In genomic region chr22:20268350-20269012, GRCh38 we compare ENCODE assay signal across 8 cellular contexts. TPM values are rescaled to one million over a fixed set of nuclear protein-coding genes. Genes with fewer than 3 reads are reported as not detected.
A peak's percentile ranks its signal among the peaks of the same experiment; 100 is the strongest.
DNase-seq lines count a peak whose midpoint lies in the region; ATAC-seq and TF ChIP-seq lines count a peak whose summit lies in the region.

No MANE protein-coding gene starts in this region.

- no peaks in the 10 kb centered on the region for H3K36me3 ChIP-seq in Caco-2 (ENCODE audit: control insufficient read depth, insufficient read depth, low read length)

- H3K9me3 Mint-ChIP-seq in Caco-2 (ENCODE audit: unreplicated experiment), result no peaks in the 10 kb centered on the region
- H3K9me3 Mint-ChIP-seq in activated naive CD4-positive, alpha-beta T cell treated with anti-CD3 and anti-CD28 coated beads, Interleukin-2, amount 50 U/mL, for 72 hours, result no peaks in the 10 kb centered on the region

- peak overlapping the region; percentile 63 for H3K27ac Mint-ChIP-seq in Caco-2 (ENCODE audit: unreplicated experiment)
- H3K27ac Mint-ChIP-seq in activated naive CD4-positive, alpha-beta T cell treated with anti-CD3 and anti-CD28 coated beads, Interleukin-2, amount 50 U/mL, for 72 hours, result no peak overlapping the region

- DNase-seq in Caco-2 (peak; percentile 56 to 86), SK-MEL-5 (ENCODE audit: low read depth, low spot score) (peak; percentile 61), left ventricle myocardium superior (peak; percentile 83), retinal pigment epithelial cell (ENCODE audit: low read depth) (no peak)
- peak; percentile 66 to 74 for DNase-seq in activated naive CD4-positive, alpha-beta T cell treated with anti-CD3 and anti-CD28 coated beads, Interleukin-2, amount 50 U/mL, for 72 hours (ENCODE audit: low spot score in 2 of 2)

- H3K27me3 Mint-ChIP-seq in Caco-2 (ENCODE audit: insufficient read depth, unreplicated experiment), result no peaks in the 10 kb centered on the region

- peak overlapping the region; percentile 69 for H3K4me3 Mint-ChIP-seq in Caco-2 (ENCODE audit: unreplicated experiment)

- no peaks in the 10 kb centered on the region for H3K9me3 ChIP-seq in Caco-2

- ATAC-seq in HG02798 (IDR thresholded peaks at IDR 0.05; ENCODE audit: poor library complexity, unreplicated experiment), result peak; percentile 55
- ATAC-seq in activated naive CD4-positive, alpha-beta T cell treated with anti-CD3 and anti-CD28 coated beads, Interleukin-2, amount 50 U/mL, for 72 hours, result peak; percentile 86
- peak; percentile 90 for ATAC-seq in left ventricle myocardium superior
- ATAC-seq in HG02970 (IDR thresholded peaks at IDR 0.05; ENCODE audit: low FRiP score, unreplicated experiment), result no peak
- no peak for ATAC-seq in GM18505 (IDR thresholded peaks at IDR 0.05; ENCODE audit: unreplicated experiment)

- POLR2A ChIA-PET in Caco-2 (lab: Charles Lee), result no interaction called here

- intact Hi-C loops in Caco-2 (cut with micrococcal nuclease; ENCODE audit: unreplicated experiment), result no loop called here
- intact Hi-C loops in left ventricle myocardium superior (cut with micrococcal nuclease), result no loop called here

- no TSS peak for BruUV-seq in Caco-2 (replicated peaks; lab: Mats Ljungman, UMichigan)

- H3K4me3 ChIP-seq in Caco-2 (ENCODE audit: low read depth, low read length), result peak overlapping the region; percentile 57
- peak overlapping the region; percentile 29 for H3K4me3 ChIP-seq in retinal pigment epithelial cell (ENCODE audit: low read length)

- no peak for TF ChIP-seq POLR2A in GM18505 (IDR thresholded peaks at IDR 0.05; ENCODE audit: borderline replicate concordance, extremely low read depth, insufficient read depth, insufficient read length)

- in situ Hi-C loops in SK-MEL-5 (cut with HindIII; ENCODE audit: low pct_unique_long_range_greater_than_20kb, low sequenced_read_pairs), result no loop called here

- H3K4me1 ChIP-seq in Caco-2, result peaks cover 6% of the 10 kb centered on the region

- H3K4me1 Mint-ChIP-seq in Caco-2 (ENCODE audit: low read depth, unreplicated experiment), result peaks cover 5% of the 10 kb centered on the region

- no peaks in the 10 kb centered on the region for H3K36me3 Mint-ChIP-seq in Caco-2 (ENCODE audit: insufficient read depth, unreplicated experiment)
- no peaks in the 10 kb centered on the region for H3K36me3 Mint-ChIP-seq in activated naive CD4-positive, alpha-beta T cell treated with anti-CD3 and anti-CD28 coated beads, Interleukin-2, amount 50 U/mL, for 72 hours

- CTCF ChIA-PET in Caco-2 (lab: Charles Lee), result interaction anchor here (1.6 kb wide), 1 partner anchor 111 kb away, joined by 3 read pairs; no protein-coding TSS in a partner anchor

- no peaks in the 10 kb centered on the region for H3K27me3 ChIP-seq in Caco-2 (replicated peaks; ENCODE audit: control insufficient read depth, insufficient read depth, low read length)

- TF ChIP-seq CTCF in Caco-2 (IDR thresholded peaks at IDR 0.05; ENCODE audit: insufficient read depth in 1 of 2, low read depth in 1 of 2, low read length in 1 of 2, severe bottlenecking in 1 of 2, unreplicated experiment in 1 of 2) (peak; percentile 53 to 75), retinal pigment epithelial cell (conservative IDR thresholded peaks at IDR 0.05; ENCODE audit: low read depth, low read length) (no peak)

RNA-seq across cellular contexts. Expression of gene RTN4R, which starts 0.4 kb away (rescaled TPM):
- total RNA-seq in Caco-2 (2022) (10.7 and 11.1 TPM in 2 replicates), left ventricle myocardium superior (1.2 TPM)
- total RNA-seq in SK-MEL-5 (2014; rRNA removed; shearing (Covaris generic)), result 7.2 TPM in 2 replicates
- polyA plus RNA-seq in SK-MEL-5 (2015; cell fraction: cytosol; rRNA removed), result 23.5 and 25.3 TPM in 2 replicates
- polyA plus RNA-seq in SK-MEL-5 (2015; cell fraction: nucleus; rRNA removed), result 3.0 and 3.7 TPM in 2 replicates
- 1 to 10 TPM; 1.1 to 2.2 TPM for total RNA-seq in activated naive CD4-positive, alpha-beta T cell treated with anti-CD3 and anti-CD28 coated beads, Interleukin-2, amount 50 U/mL, for 72 hours

RNA-seq across cellular contexts. Expression of gene DGCR6L, which starts 51.4 kb away (rescaled TPM):
- 30.9 and 37.4 TPM in 2 replicates for total RNA-seq in Caco-2 (2022)
- total RNA-seq in SK-MEL-5 (2014; rRNA removed; shearing (Covaris generic)), result 44.5 and 48.3 TPM in 2 replicates
- 52.3 and 70.0 TPM in 2 replicates for polyA plus RNA-seq in SK-MEL-5 (2015; cell fraction: cytosol; rRNA removed)
- polyA plus RNA-seq in SK-MEL-5 (2015; cell fraction: nucleus; rRNA removed), result 23.4 and 37.0 TPM in 2 replicates
- 10 to 100 TPM in 1 of 2 donors, 1 to 10 TPM in 1; 8.6 to 29.6 TPM for total RNA-seq in activated naive CD4-positive, alpha-beta T cell treated with anti-CD3 and anti-CD28 coated beads, Interleukin-2, amount 50 U/mL, for 72 hours
- 46.8 TPM for total RNA-seq in left ventricle myocardium superior

Comparison
In these comparisons a context has a peak if more than half of its experiments do, and no peak if none do; other contexts are left out.
1. ATAC-seq: peak in HG02798 (single experiment), activated naive CD4-positive, alpha-beta T cell treated with anti-CD3 and anti-CD28 coated beads, Interleukin-2, amount 50 U/mL, for 72 hours (2 of 2) and left ventricle myocardium superior (single experiment); none in HG02970 (single experiment) and GM18505 (single experiment).